ENCODE assay signal across 14 cellular contexts in genomic region chr4:153628796-153629315, GRCh38.
"Had no signal": no experiment of that assay in that cellular context is flagged by ENCODE, and none has a peak within 500 bp of the region (broad histone marks: within the 10 kb centered on the region; RNA-seq: fewer than 3 reads in every experiment).

No MANE protein-coding gene starts in this region.

- H3K9ac ChIP-seq: parathyroid adenoma had no signal

- FAIRE-seq: frontal cortex, TTC549 had no signal

- H3K27ac ChIP-seq: heart left ventricle, neutrophil, parathyroid adenoma, thyroid gland had no signal

- H3K27me3 Mint-ChIP-seq: activated CD4-positive, alpha-beta T cell treated with anti-CD3 and anti-CD28 coated beads, Interleukin-2, amount 10 ng/mL, durations not matched to agents 24 days and 14 days; dendritic cell treated with granulocyte-macrophage colony-stimulating factor and Interleukin-4, amounts not matched to agents 40 ng/mL and 50 ng/mL, for 4 days; stimulated activated memory B cell treated with anti-CD40 and anti-IgM and Interleukin-4, amounts not matched to agents 10 μg/mL and 1 μg/mL and 100 μg/mL, for 72 hours had no signal

- H3K27ac Mint-ChIP-seq: activated CD4-positive, alpha-beta T cell treated with anti-CD3 and anti-CD28 coated beads, Interleukin-2, amount 10 ng/mL, durations not matched to agents 24 days and 14 days; dendritic cell treated with granulocyte-macrophage colony-stimulating factor and Interleukin-4, amounts not matched to agents 40 ng/mL and 50 ng/mL, for 4 days had no signal

- H3K4me3 Mint-ChIP-seq: activated CD4-positive, alpha-beta T cell treated with anti-CD3 and anti-CD28 coated beads, Interleukin-2, amount 10 ng/mL, durations not matched to agents 24 days and 14 days; dendritic cell treated with granulocyte-macrophage colony-stimulating factor and Interleukin-4, amounts not matched to agents 40 ng/mL and 50 ng/mL, for 4 days; immature natural killer cell; stimulated activated memory B cell treated with anti-CD40 and anti-IgM and Interleukin-4, amounts not matched to agents 10 μg/mL and 1 μg/mL and 100 μg/mL, for 72 hours had no signal

- H3K9me3 ChIP-seq: heart left ventricle, neutrophil, thyroid gland had no signal

- ATAC-seq: heart left ventricle; stimulated activated memory B cell treated with anti-CD40 and anti-IgM and Interleukin-4, amounts not matched to agents 10 μg/mL and 1 μg/mL and 100 μg/mL, for 72 hours had no signal

- H3K4me1 ChIP-seq: parathyroid adenoma, thyroid gland had no signal

- H3K4me3 ChIP-seq: heart left ventricle, thyroid gland had no signal

- DNase-seq: activated CD4-positive, alpha-beta T cell treated with anti-CD3 and anti-CD28 coated beads, Interleukin-2, amount 10 ng/mL, durations not matched to agents 24 days and 14 days; activated CD4-positive, CD25-positive, alpha-beta regulatory T cell; activated CD8-positive, alpha-beta memory T cell treated with anti-CD3 and anti-CD28 coated beads for 24 hours; aorta; effector memory CD4-positive, alpha-beta T cell; heart left ventricle; immature natural killer cell; thyroid gland had no signal

- H3K9me3 Mint-ChIP-seq: activated CD4-positive, alpha-beta T cell treated with anti-CD3 and anti-CD28 coated beads, Interleukin-2, amount 10 ng/mL, durations not matched to agents 24 days and 14 days; dendritic cell treated with granulocyte-macrophage colony-stimulating factor and Interleukin-4, amounts not matched to agents 40 ng/mL and 50 ng/mL, for 4 days; immature natural killer cell; stimulated activated memory B cell treated with anti-CD40 and anti-IgM and Interleukin-4, amounts not matched to agents 10 μg/mL and 1 μg/mL and 100 μg/mL, for 72 hours had no signal

- H3K79me2 ChIP-seq: parathyroid adenoma had no signal

- H3K4me1 Mint-ChIP-seq: activated CD4-positive, alpha-beta T cell treated with anti-CD3 and anti-CD28 coated beads, Interleukin-2, amount 10 ng/mL, durations not matched to agents 24 days and 14 days; stimulated activated memory B cell treated with anti-CD40 and anti-IgM and Interleukin-4, amounts not matched to agents 10 μg/mL and 1 μg/mL and 100 μg/mL, for 72 hours had no signal

- H3K27me3 ChIP-seq: heart left ventricle, neutrophil, thyroid gland had no signal

- H2AFZ ChIP-seq: parathyroid adenoma had no signal
